Comparison of ENCODE assay signal across 10 cellular contexts in genomic region chr17:66633322-66633965, GRCh38.
A peak's percentile ranks its signal among the peaks of the same experiment; 100 is the strongest.
DNase-seq lines count a peak whose midpoint lies in the region; ATAC-seq, FAIRE-seq and TF ChIP-seq lines count a peak whose summit lies in the region.
"Had no signal": no experiment of that assay in that cellular context is flagged by ENCODE, and none has a peak within 500 bp of the region (broad histone marks: within the 10 kb centered on the region; RNA-seq: fewer than 3 reads in every experiment).

No MANE protein-coding gene starts in this region.

- 86 to 91% methylated on average over 3 of the region's 3 CpGs for WGBS in pancreas, 2 donors
- 76% methylated on average over 3 of the region's 3 CpGs for WGBS in smooth muscle cell (ENCODE audit: low lambda C conversion rate)
- WGBS in neuronal stem cell (ENCODE audit: extremely low coverage in 2 of 2, insufficient read length in 2 of 2, insufficient replicate concordance in 1 of 2), 2 donors = no CpG with 5 or more reads among the region's 3 CpGs

- H3K14ac ChIP-seq in neuronal stem cell (ENCODE audit: low read length) = no peak overlapping the region

- H3K9me3 Mint-ChIP-seq in activated CD8-positive, alpha-beta memory T cell treated with anti-CD3 and anti-CD28 coated beads, Interleukin-2, amount 10 ng/mL, durations not matched to agents 7 days and 5 days (ENCODE audit: low read depth) = no peaks in the 10 kb centered on the region
- no peaks in the 10 kb centered on the region for H3K9me3 Mint-ChIP-seq in stimulated activated effector memory CD8-positive, alpha-beta T cell treated with anti-CD3 and anti-CD28 coated beads, Interleukin-12 subunit alpha, Interleukin-12 subunit beta, amount 100 ng/mL, for 72 hours
- H3K9me3 Mint-ChIP-seq: activated B cell treated with CpG ODN at 0.5 μM for 24 hours had no signal

- H3K36me3 Mint-ChIP-seq in activated CD8-positive, alpha-beta memory T cell treated with anti-CD3 and anti-CD28 coated beads, Interleukin-2, amount 10 ng/mL, durations not matched to agents 7 days and 5 days = peaks cover 5% of the 10 kb centered on the region
- H3K36me3 Mint-ChIP-seq in stimulated activated effector memory CD8-positive, alpha-beta T cell treated with anti-CD3 and anti-CD28 coated beads, Interleukin-12 subunit alpha, Interleukin-12 subunit beta, amount 100 ng/mL, for 72 hours = peaks cover 5% of the 10 kb centered on the region

- no peaks in the 10 kb centered on the region for H3K27me3 Mint-ChIP-seq in activated CD8-positive, alpha-beta memory T cell treated with anti-CD3 and anti-CD28 coated beads, Interleukin-2, amount 10 ng/mL, durations not matched to agents 7 days and 5 days

- H3K79me2 ChIP-seq in smooth muscle cell (ENCODE audit: low read depth) = no peaks in the 10 kb centered on the region

- H2BK120ac ChIP-seq in neuronal stem cell (ENCODE audit: low read depth, low read length) = no peak overlapping the region

- no peak overlapping the region for H2BK12ac ChIP-seq in neuronal stem cell (ENCODE audit: low read length)

- H3K27ac ChIP-seq in pancreas = no peak overlapping the region
- H3K27ac ChIP-seq in smooth muscle cell (ENCODE audit: low read depth) = no peak overlapping the region
- H3K27ac ChIP-seq in neuronal stem cell (replicated peaks; ENCODE audit: low read length) = no peak overlapping the region

- H2BK5ac ChIP-seq in neuronal stem cell (ENCODE audit: low read length) = no peak overlapping the region

- no peak overlapping the region for H3K23ac ChIP-seq in neuronal stem cell (ENCODE audit: low read depth, low read length, poor library complexity)

- H4K20me1 ChIP-seq in smooth muscle cell (ENCODE audit: low read depth) = no peaks in the 10 kb centered on the region

- H3K27me3 ChIP-seq in pancreas (no peaks in the 10 kb centered on the region), smooth muscle cell (ENCODE audit: low read depth) (no peaks in the 10 kb centered on the region), neuronal stem cell (ENCODE audit: control insufficient read depth in 3 of 3, insufficient read depth in 3 of 3, low read depth in 1 of 3, low read length in 3 of 3) (no peaks in the 10 kb centered on the region)

- TF ChIP-seq CTCF in foreskin fibroblast (IDR thresholded peaks at IDR 0.05; ENCODE audit: low read depth, low read length) = no peak
- no peak for TF ChIP-seq CTCF in pancreas (IDR thresholded peaks at IDR 0.05)
- no peak for TF ChIP-seq CTCF in smooth muscle cell (IDR thresholded peaks at IDR 0.05; ENCODE audit: borderline replicate concordance, insufficient read depth, poor library complexity, severe bottlenecking)

- H4K91ac ChIP-seq in neuronal stem cell (ENCODE audit: low read depth, low read length, poor library complexity) = no peak overlapping the region

- no peaks in the 10 kb centered on the region for H3K4me1 ChIP-seq in pancreas
- peaks cover 4% of the 10 kb centered on the region for H3K4me1 ChIP-seq in smooth muscle cell (ENCODE audit: low read depth)
- no peaks in the 10 kb centered on the region for H3K4me1 ChIP-seq in neuronal stem cell (ENCODE audit: control insufficient read depth in 2 of 2, insufficient read depth in 1 of 2, low read depth in 1 of 2, low read length in 2 of 2)
- H3K4me1 ChIP-seq: HAP-1 had no signal

- H3K9ac ChIP-seq in smooth muscle cell (ENCODE audit: low read depth) (no peak overlapping the region), neuronal stem cell (ENCODE audit: low read depth, low read length, poor library complexity) (no peak overlapping the region)

- H3K9me3 ChIP-seq in pancreas (no peaks in the 10 kb centered on the region), smooth muscle cell (replicated peaks; ENCODE audit: low read depth) (no peaks in the 10 kb centered on the region), neuronal stem cell (replicated peaks in 1 of 2; ENCODE audit: control insufficient read depth in 2 of 2, insufficient read depth in 1 of 2, low read depth in 1 of 2, low read length in 2 of 2) (no peaks in the 10 kb centered on the region)
- H3K9me3 ChIP-seq: HAP-1 had no signal

- H2AFZ ChIP-seq in smooth muscle cell (ENCODE audit: low read depth) (no peak overlapping the region), neuronal stem cell (ENCODE audit: low read length) (no peak overlapping the region)

- H3K18ac ChIP-seq in neuronal stem cell (ENCODE audit: low read length) = no peak overlapping the region

- H3K79me1 ChIP-seq in neuronal stem cell (ENCODE audit: low read depth, low read length) = no peaks in the 10 kb centered on the region

- CTCF ChIA-PET in activated CD8-positive, alpha-beta memory T cell treated with anti-CD3 and anti-CD28 coated beads, Interleukin-2, amount 10 ng/mL, durations not matched to agents 7 days and 5 days (lab: Charles Lee) = interaction anchor here (0.6 to 2.5 kb wide), 5 partner anchors 11 to 220 kb away, joined by 3 to 6 read pairs (median 3); no protein-coding TSS in a partner anchor

- intact Hi-C loops in pancreas (cut with DNase I) = no loop called here

- FAIRE-seq in pancreas (lab: Jason Lieb, UNC) = no peak

- H3K4me2 ChIP-seq in smooth muscle cell (no peak overlapping the region), neuronal stem cell (ENCODE audit: insufficient read depth, low read length, poor library complexity, severe bottlenecking) (no peak overlapping the region)

- H3K4me3 ChIP-seq in foreskin fibroblast (ENCODE audit: low read depth in 1 of 2, low read length in 2 of 2) (no peak overlapping the region), pancreas (no peak overlapping the region), smooth muscle cell (no peak overlapping the region), neuronal stem cell (ENCODE audit: low read length in 2 of 2) (no peak overlapping the region)
- H3K4me3 ChIP-seq: HAP-1 had no signal

- H3K27ac Mint-ChIP-seq in activated CD8-positive, alpha-beta memory T cell treated with anti-CD3 and anti-CD28 coated beads, Interleukin-2, amount 10 ng/mL, durations not matched to agents 7 days and 5 days = peak overlapping the region; percentile 79
- H3K27ac Mint-ChIP-seq in stimulated activated effector memory CD8-positive, alpha-beta T cell treated with anti-CD3 and anti-CD28 coated beads, Interleukin-12 subunit alpha, Interleukin-12 subunit beta, amount 100 ng/mL, for 72 hours = peak overlapping the region; percentile 62
- H3K27ac Mint-ChIP-seq: activated B cell treated with CpG ODN at 0.5 μM for 24 hours had no signal

- no peak overlapping the region for H2AK5ac ChIP-seq in neuronal stem cell (ENCODE audit: low read depth, low read length)

- DNase-seq in LHCN-M2 (ENCODE audit: low read depth) (peak; percentile 43), foreskin fibroblast (peak; percentile 73 to 78), pancreas (no peak), smooth muscle cell (lab: John Stamatoyannopoulos, UW; ENCODE audit: unreplicated experiment) (no peak), neuronal stem cell (ENCODE audit: low spot score) (no peak)
- peak; percentile 76 for DNase-seq in activated CD8-positive, alpha-beta memory T cell treated with anti-CD3 and anti-CD28 coated beads, Interleukin-2, amount 10 ng/mL, durations not matched to agents 7 days and 5 days
- peak; percentile 14 to 68 for DNase-seq in stimulated activated effector memory CD8-positive, alpha-beta T cell treated with anti-CD3 and anti-CD28 coated beads, Interleukin-12 subunit alpha, Interleukin-12 subunit beta, amount 100 ng/mL, for 72 hours (ENCODE audit: low spot score in 2 of 2)
- DNase-seq: activated B cell treated with CpG ODN at 0.5 μM for 24 hours, NCI-H510A treated with DMSO at 0.1 percent for 48 hours had no signal

- no peaks in the 10 kb centered on the region for H3F3A ChIP-seq in smooth muscle cell (ENCODE audit: low read depth)

- peaks cover 41% of the 10 kb centered on the region for H3K4me1 Mint-ChIP-seq in activated CD8-positive, alpha-beta memory T cell treated with anti-CD3 and anti-CD28 coated beads, Interleukin-2, amount 10 ng/mL, durations not matched to agents 7 days and 5 days
- H3K4me1 Mint-ChIP-seq in stimulated activated effector memory CD8-positive, alpha-beta T cell treated with anti-CD3 and anti-CD28 coated beads, Interleukin-12 subunit alpha, Interleukin-12 subunit beta, amount 100 ng/mL, for 72 hours = peaks cover 36% of the 10 kb centered on the region
- H3K4me1 Mint-ChIP-seq: activated B cell treated with CpG ODN at 0.5 μM for 24 hours had no signal

- H3K36me3 ChIP-seq in pancreas (no peaks in the 10 kb centered on the region), smooth muscle cell (ENCODE audit: low read depth) (no peaks in the 10 kb centered on the region), neuronal stem cell (replicated peaks in 1 of 2; ENCODE audit: control insufficient read depth in 2 of 2, insufficient read depth in 2 of 2, low read length in 2 of 2) (no peaks in the 10 kb centered on the region)
- H3K36me3 ChIP-seq: HAP-1 had no signal

- no peak overlapping the region for H2BK15ac ChIP-seq in neuronal stem cell (ENCODE audit: low read length)

- peak; percentile 96 for ATAC-seq in activated CD8-positive, alpha-beta memory T cell treated with anti-CD3 and anti-CD28 coated beads, Interleukin-2, amount 10 ng/mL, durations not matched to agents 7 days and 5 days
- peak; percentile 98 for ATAC-seq in stimulated activated effector memory CD8-positive, alpha-beta T cell treated with anti-CD3 and anti-CD28 coated beads, Interleukin-12 subunit alpha, Interleukin-12 subunit beta, amount 100 ng/mL, for 72 hours
- no peak for ATAC-seq in pancreas

- no peak overlapping the region for H4K8ac ChIP-seq in neuronal stem cell (ENCODE audit: low read depth, low read length)

- no peak overlapping the region for H3K4ac ChIP-seq in neuronal stem cell (ENCODE audit: low read length)

- no peak overlapping the region for H3K4me3 Mint-ChIP-seq in activated CD8-positive, alpha-beta memory T cell treated with anti-CD3 and anti-CD28 coated beads, Interleukin-2, amount 10 ng/mL, durations not matched to agents 7 days and 5 days
- H3K4me3 Mint-ChIP-seq in stimulated activated effector memory CD8-positive, alpha-beta T cell treated with anti-CD3 and anti-CD28 coated beads, Interleukin-12 subunit alpha, Interleukin-12 subunit beta, amount 100 ng/mL, for 72 hours = peak overlapping the region; percentile 26
- H3K4me3 Mint-ChIP-seq: activated B cell treated with CpG ODN at 0.5 μM for 24 hours had no signal

Comparison
In these comparisons a context has a peak if more than half of its experiments do, and no peak if none do; other contexts are left out.
1. DNase-seq: peak in LHCN-M2 (single experiment), activated CD8-positive, alpha-beta memory T cell treated with anti-CD3 and anti-CD28 coated beads, Interleukin-2, amount 10 ng/mL, durations not matched to agents 7 days and 5 days (single experiment), foreskin fibroblast (2 of 2) and stimulated activated effector memory CD8-positive, alpha-beta T cell treated with anti-CD3 and anti-CD28 coated beads, Interleukin-12 subunit alpha, Interleukin-12 subunit beta, amount 100 ng/mL, for 72 hours (2 of 2); none in pancreas (0 of 6), smooth muscle cell (single experiment) and neuronal stem cell (single experiment).
2. ATAC-seq: peak in activated CD8-positive, alpha-beta memory T cell treated with anti-CD3 and anti-CD28 coated beads, Interleukin-2, amount 10 ng/mL, durations not matched to agents 7 days and 5 days (single experiment) and stimulated activated effector memory CD8-positive, alpha-beta T cell treated with anti-CD3 and anti-CD28 coated beads, Interleukin-12 subunit alpha, Interleukin-12 subunit beta, amount 100 ng/mL, for 72 hours (single experiment); none in pancreas (0 of 4).